In genomic region chr5:126383246-126383645, GRCh38 we compare ENCODE assay signal across 17 cellular contexts. TPM values are rescaled to one million over a fixed set of nuclear protein-coding genes. Genes with fewer than 3 reads are reported as not detected.
DNase-seq lines count a peak whose midpoint lies in the region; ATAC-seq and TF ChIP-seq lines count a peak whose summit lies in the region.
"Had no signal": no experiment of that assay in that cellular context is flagged by ENCODE, and none has a peak within 500 bp of the region (broad histone marks: within the 10 kb centered on the region; RNA-seq: fewer than 3 reads in every experiment).

No MANE protein-coding gene starts in this region.

- H3K36me3 ChIP-seq in thyroid gland = no peaks in the 10 kb centered on the region
- H3K36me3 ChIP-seq: uterus had no signal

- no peaks in the 10 kb centered on the region for H3K27me3 Mint-ChIP-seq in osteocyte (ENCODE audit: unreplicated experiment)

- H3K9me3 ChIP-seq in thyroid gland = no peaks in the 10 kb centered on the region

- no peaks in the 10 kb centered on the region for H3K27me3 ChIP-seq in thyroid gland
- H3K27me3 ChIP-seq: uterus had no signal

- peak overlapping the region; percentile 92 for H3K27ac Mint-ChIP-seq in osteocyte (ENCODE audit: unreplicated experiment)
- H3K27ac Mint-ChIP-seq: T-helper 17 cell had no signal

- H3K36me3 Mint-ChIP-seq in osteocyte (ENCODE audit: unreplicated experiment) = peaks cover 13% of the 10 kb centered on the region

- no peak overlapping the region for H3K4me3 Mint-ChIP-seq in osteocyte (ENCODE audit: unreplicated experiment)
- H3K4me3 Mint-ChIP-seq: T-helper 17 cell had no signal

- H3K27ac ChIP-seq in thyroid gland = no peak overlapping the region
- H3K27ac ChIP-seq: epithelial cell of prostate, uterus had no signal

- H3K9me3 Mint-ChIP-seq in osteocyte (ENCODE audit: unreplicated experiment) = peaks cover 24% of the 10 kb centered on the region

- H3K4me1 Mint-ChIP-seq in osteocyte (ENCODE audit: unreplicated experiment) = peaks cover 64% of the 10 kb centered on the region

- H3K4me3 ChIP-seq in epithelial cell of esophagus (ENCODE audit: low read length) (no peak overlapping the region), thyroid gland (replicated peaks in 1 of 3) (no peak overlapping the region)
- H3K4me3 ChIP-seq: uterus had no signal

- in situ Hi-C loops in GM13976 (cut with MboI; ENCODE audit: low sequenced_read_pairs, unreplicated experiment) = no loop called here

- peaks cover 8 to 11% of the 10 kb centered on the region in 2 donors for H3K4me1 ChIP-seq in thyroid gland
- H3K4me1 ChIP-seq: uterus had no signal

- DNase-seq in Daoy (ENCODE audit: low read depth) (peak; percentile 45), NCI-H2081 treated with DMSO at 0.1 percent for 48 hours (lab: John Stamatoyannopoulos, UW) (peak; percentile 16), epithelial cell of esophagus (ENCODE audit: low read depth) (peak; percentile 36), osteocyte (ENCODE audit: extremely low spot score, unreplicated experiment) (no peak), thyroid gland (no peak), GM13976 (ENCODE audit: low spot score) (no peak), cortex of kidney (lab: John Stamatoyannopoulos, UW) (no peak)
- DNase-seq: activated CD4-positive, CD25-positive, alpha-beta regulatory T cell; activated effector memory CD4-positive, alpha-beta T cell treated with Interleukin-2 at 50 U/mL for 16 hours; occipital lobe; stimulated activated CD4-positive, alpha-beta T cell treated with anti-CD3 and anti-CD28 coated beads, Interleukin-12 subunit alpha, Interleukin-12 subunit beta, amount 100 ng/mL, for 4 hours; stimulated activated naive CD8-positive, alpha-beta T cell treated with anti-CD3 and anti-CD28 coated beads, Interleukin-15, Interleukin-2, amounts not matched to agents 100 U/mL and 50 U/mL, for 24 hours; T-helper 17 cell; uterus had no signal

- no peak for ATAC-seq in GM19395 (IDR thresholded peaks at IDR 0.05; ENCODE audit: unreplicated experiment)
- ATAC-seq: Right ventricle myocardium inferior; stimulated activated naive CD8-positive, alpha-beta T cell treated with anti-CD3 and anti-CD28 coated beads, Interleukin-15, Interleukin-2, amounts not matched to agents 100 U/mL and 50 U/mL, for 24 hours; T-helper 17 cell had no signal

- intact Hi-C loops in thyroid gland (cut with DNase I) = no loop called here

- no peak for TF ChIP-seq POLR2A in thyroid gland (IDR thresholded peaks at IDR 0.05)

- TF ChIP-seq CTCF in epithelial cell of esophagus (IDR thresholded peaks at IDR 0.05; ENCODE audit: insufficient read depth, low read depth, low read length, missing control alignments) (no peak), osteocyte (IDR thresholded peaks at IDR 0.05) (no peak), thyroid gland (IDR thresholded peaks at IDR 0.05) (no peak), GM13976 (IDR thresholded peaks at IDR 0.05; ENCODE audit: borderline replicate concordance, control extremely low read depth, extremely low read depth, insufficient read depth, missing control alignments) (no peak)

RNA-seq across cellular contexts. Expression of gene GRAMD2B, which starts 40.0 kb away (rescaled TPM):
- 4.1 and 10.4 TPM in 2 replicates for total RNA-seq in Daoy (2014; rRNA removed; shearing (Covaris generic))
- total RNA-seq in osteocyte (78.2 and 93.7 TPM in 2 replicates), thyroid gland (100 to 1,000 TPM in 3 of 4 donors, 10 to 100 TPM in 1; 68.1 to 115 (median 105) TPM)

Comparison
In these comparisons a context has a peak if more than half of its experiments do, and no peak if none do; other contexts are left out.
1. DNase-seq: peak in Daoy (single experiment), NCI-H2081 treated with DMSO at 0.1 percent for 48 hours (single experiment) and epithelial cell of esophagus (single experiment); none in osteocyte (single experiment), thyroid gland (0 of 2), GM13976 (single experiment) and cortex of kidney (single experiment).